8 cellular contexts compared by ENCODE assay signal in the genomic region with DNA sequence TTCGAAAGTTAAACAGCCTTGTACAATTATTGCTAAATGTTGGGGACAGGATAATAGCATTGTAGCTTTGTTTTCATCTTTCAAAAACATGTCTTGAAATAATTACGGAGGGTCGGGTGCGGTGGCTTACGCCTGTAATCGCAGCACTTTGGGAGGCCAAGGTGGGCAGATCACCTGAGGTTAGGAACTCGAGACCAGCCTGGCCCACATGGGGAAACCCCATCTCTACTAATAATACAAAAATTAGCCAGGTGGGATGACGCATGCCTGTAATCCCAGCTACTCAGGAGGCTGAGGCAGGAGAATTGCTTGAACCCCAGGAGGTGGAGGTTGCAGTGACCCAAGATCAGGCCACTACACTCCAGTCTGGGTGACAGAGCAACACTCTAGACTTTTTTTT.
A peak's percentile ranks its signal among the peaks of the same experiment; 100 is the strongest.
DNase-seq lines count a peak whose midpoint lies in the region; ATAC-seq and TF ChIP-seq lines count a peak whose summit lies in the region.
"Not testable (repeated sequence)": the region's sequence is repeated elsewhere in the genome, so short reads cannot be mapped to it uniquely, and the experiment has no call there.

No MANE protein-coding gene starts in this region.

- not testable (repeated sequence) for H3K9me3 Mint-ChIP-seq in activated CD8-positive, alpha-beta T cell treated with anti-CD3 and anti-CD28 coated beads, Interleukin-2, amount 10 ng/mL, durations not matched to agents 7 days and 5 days (ENCODE audit: insufficient read depth)

- H3K36me3 Mint-ChIP-seq in activated CD8-positive, alpha-beta T cell treated with anti-CD3 and anti-CD28 coated beads, Interleukin-2, amount 10 ng/mL, durations not matched to agents 7 days and 5 days (ENCODE audit: low read depth) = not testable (repeated sequence)

- H3K4me1 Mint-ChIP-seq in activated CD8-positive, alpha-beta T cell treated with anti-CD3 and anti-CD28 coated beads, Interleukin-2, amount 10 ng/mL, durations not matched to agents 7 days and 5 days (ENCODE audit: low read depth) = peaks cover 35% of the 10 kb centered on the region

- 97% methylated on average over 8 of the region's 8 CpGs for WGBS in esophagus muscularis mucosa

- not testable (repeated sequence) for H3K27me3 Mint-ChIP-seq in activated CD8-positive, alpha-beta T cell treated with anti-CD3 and anti-CD28 coated beads, Interleukin-2, amount 10 ng/mL, durations not matched to agents 7 days and 5 days (ENCODE audit: low read depth)

- H2AFZ ChIP-seq in PC-9 = peak overlapping the region; percentile 67; the same call in 1 of the 2 replicates

- H3K4me2 ChIP-seq in PC-9 = peak overlapping the region; percentile 83

- CTCF ChIA-PET in PC-9 (lab: Charles Lee) = interaction anchor here (0.9 kb wide), 1 partner anchor 216 kb away, joined by 5 read pairs; no protein-coding TSS in a partner anchor
- CTCF ChIA-PET in activated CD8-positive, alpha-beta T cell treated with anti-CD3 and anti-CD28 coated beads, Interleukin-2, amount 10 ng/mL, durations not matched to agents 7 days and 5 days (lab: Charles Lee) = not testable (repeated sequence)

- H3K27ac Mint-ChIP-seq in activated CD8-positive, alpha-beta T cell treated with anti-CD3 and anti-CD28 coated beads, Interleukin-2, amount 10 ng/mL, durations not matched to agents 7 days and 5 days = not testable (repeated sequence)

- TF ChIP-seq POLR2A in esophagus muscularis mucosa (IDR thresholded peaks at IDR 0.05; ENCODE audit: low read depth) = not testable (repeated sequence)

- peaks cover 11% of the 10 kb centered on the region for H3F3A ChIP-seq in PC-9 (ENCODE audit: insufficient read depth, low read depth)

- not testable (repeated sequence) for H3K27me3 ChIP-seq in PC-9 (ENCODE audit: insufficient read depth, low read depth); ascending aorta; esophagus muscularis mucosa; rectal smooth muscle tissue (ENCODE audit: control insufficient read depth, insufficient read depth, low read length); tibial artery

- not testable (repeated sequence) for TF ChIP-seq EP300 in esophagus muscularis mucosa (IDR thresholded peaks at IDR 0.05)

- not testable (repeated sequence) for H3K9me2 ChIP-seq in PC-9 (ENCODE audit: insufficient read depth)

- intact Hi-C loops in PC-9 (cut with micrococcal nuclease; ENCODE audit: unreplicated experiment); ascending aorta (cut with DNase I); esophagus muscularis mucosa (cut with DNase I): not testable (repeated sequence)
- intact Hi-C loops in tibial artery (cut with DNase I; ENCODE audit: low total_unique reads) = loop anchor here (10.0 kb wide), 2 partner anchors 185 to 365 kb away; no protein-coding TSS in a partner anchor

- H3K9me3 ChIP-seq in PC-9 (ENCODE audit: insufficient read depth, low read depth); ascending aorta; esophagus muscularis mucosa; tibial artery: not testable (repeated sequence)

- DNase-seq in AG10803 (ENCODE audit: low read depth); PC-9; activated CD8-positive, alpha-beta T cell treated with anti-CD3 and anti-CD28 coated beads, Interleukin-2, amount 10 ng/mL, durations not matched to agents 7 days and 5 days; ascending aorta (ENCODE audit: low spot score in 2 of 2); esophagus muscularis mucosa (ENCODE audit: extremely low spot score); tibial artery: not testable (repeated sequence)
- DNase-seq in kidney tubule cell (ENCODE audit: low spot score) = peak; percentile 32

- not testable (repeated sequence) for ATAC-seq in activated CD8-positive, alpha-beta T cell treated with anti-CD3 and anti-CD28 coated beads, Interleukin-2, amount 10 ng/mL, durations not matched to agents 7 days and 5 days

- peak overlapping the region; percentile 26 for H3K4me3 Mint-ChIP-seq in activated CD8-positive, alpha-beta T cell treated with anti-CD3 and anti-CD28 coated beads, Interleukin-2, amount 10 ng/mL, durations not matched to agents 7 days and 5 days

- BruUV-seq in PC-9 (replicated peaks; lab: Mats Ljungman, UMichigan) = not testable (repeated sequence)

- H3K9ac ChIP-seq in rectal smooth muscle tissue (ENCODE audit: low read length) = not testable (repeated sequence)

- H3K4me3 ChIP-seq in AG10803 (ENCODE audit: low read length) (peak overlapping the region; percentile 49), PC-9 (peak overlapping the region; percentile 51; the same call in 1 of the 2 replicates), ascending aorta (peak overlapping the region; percentile 34 to 55), esophagus muscularis mucosa (peak overlapping the region; percentile 4 to 40 (median 23)), rectal smooth muscle tissue (ENCODE audit: low read length) (peak overlapping the region; percentile 35), tibial artery (peak overlapping the region; percentile 37 to 48)

- POLR2A ChIA-PET in PC-9 (lab: Charles Lee; ENCODE audit: unreplicated experiment); activated CD8-positive, alpha-beta T cell treated with anti-CD3 and anti-CD28 coated beads, Interleukin-2, amount 10 ng/mL, durations not matched to agents 7 days and 5 days (lab: Charles Lee): not testable (repeated sequence)

- not testable (repeated sequence) for TF ChIP-seq CTCF in AG10803 (conservative IDR thresholded peaks at IDR 0.05; ENCODE audit: low read length); PC-9 (conservative IDR thresholded peaks at IDR 0.05); ascending aorta (IDR thresholded peaks at IDR 0.05); esophagus muscularis mucosa (IDR thresholded peaks at IDR 0.05); tibial artery (IDR thresholded peaks at IDR 0.05)

- H3K27ac ChIP-seq in PC-9 (peak overlapping the region; percentile 96), ascending aorta (peak overlapping the region; percentile 70 to 80), esophagus muscularis mucosa (replicated peaks in 1 of 4) (peak overlapping the region in 3 of 4 donors; percentile 0 to 60 (median 48)), tibial artery (peak overlapping the region; percentile 67 to 74)
- H3K27ac ChIP-seq in rectal smooth muscle tissue (ENCODE audit: low read depth, low read length) = not testable (repeated sequence)

- H3K36me3 ChIP-seq in PC-9 (ENCODE audit: low read depth); ascending aorta; esophagus muscularis mucosa; rectal smooth muscle tissue (ENCODE audit: control insufficient read depth, insufficient read depth, low read length); tibial artery: not testable (repeated sequence)

- H4K20me1 ChIP-seq in PC-9 (ENCODE audit: insufficient read depth) = not testable (repeated sequence)

- peaks cover 41% of the 10 kb centered on the region for H3K79me2 ChIP-seq in PC-9 (ENCODE audit: low read depth)

- peaks cover 38% of the 10 kb centered on the region for H3K4me1 ChIP-seq in PC-9 (replicated peaks; ENCODE audit: insufficient read depth)
- H3K4me1 ChIP-seq in ascending aorta = peaks cover 0 to 19% of the 10 kb centered on the region in 2 donors
- H3K4me1 ChIP-seq in esophagus muscularis mucosa = peaks cover 29 to 49% (median 42%) of the 10 kb centered on the region in 4 donors
- not testable (repeated sequence) for H3K4me1 ChIP-seq in rectal smooth muscle tissue (ENCODE audit: control insufficient read depth, insufficient read depth, low read length)
- peaks cover 0 to 35% (median 7%) of the 10 kb centered on the region in 4 donors for H3K4me1 ChIP-seq in tibial artery
